8 cellular contexts compared by ENCODE assay signal in genomic region chr10:87862644-87863101, GRCh38. TPM values are rescaled to one million over a fixed set of nuclear protein-coding genes. Genes with fewer than 3 reads are reported as not detected.
DNase-seq lines count a peak whose midpoint lies in the region; ATAC-seq and TF ChIP-seq lines count a peak whose summit lies in the region.

No MANE protein-coding gene starts in this region.

- H3K27ac Mint-ChIP-seq in Caco-2 (ENCODE audit: unreplicated experiment) = peak overlapping the region; percentile 93

- peak; percentile 5 for ATAC-seq in GM19328 (IDR thresholded peaks at IDR 0.05; ENCODE audit: unreplicated experiment)
- peak; percentile 14 for ATAC-seq in HG03439 (IDR thresholded peaks at IDR 0.05; ENCODE audit: unreplicated experiment)

- DNase-seq in Caco-2 = no peak
- no peak for DNase-seq in epithelial cell of prostate (ENCODE audit: low read depth, low spot score)
- no peak for DNase-seq in DMS79 treated with DMSO at 0.1 percent for 48 hours (lab: John Stamatoyannopoulos, UW)
- DNase-seq in GM19238 (ENCODE audit: insufficient read length, low spot score) = no peak

- no peaks in the 10 kb centered on the region for H3K36me3 ChIP-seq in Caco-2 (ENCODE audit: control insufficient read depth, insufficient read depth, low read length)
- H3K36me3 ChIP-seq in neutrophil = no peaks in the 10 kb centered on the region

- POLR2A ChIA-PET in Caco-2 (lab: Charles Lee) = interaction anchor here (0.5 to 2.9 kb wide), 8 partner anchors 21 to 1704 kb away, joined by 3 to 15 read pairs (median 4); partner anchors contain the start of gene ATAD1

- BruUV-seq in Caco-2 (replicated peaks; lab: Mats Ljungman, UMichigan) = no TSS peak

- H3K27ac ChIP-seq in VCaP (peak overlapping the region; percentile 98), epithelial cell of prostate (peak overlapping the region; percentile 96), neutrophil (peak overlapping the region; percentile 98)

- H3K36me3 Mint-ChIP-seq in Caco-2 (ENCODE audit: insufficient read depth, unreplicated experiment) = peaks cover 32% of the 10 kb centered on the region

- H3K27me3 Mint-ChIP-seq in Caco-2 (ENCODE audit: insufficient read depth, unreplicated experiment) = no peaks in the 10 kb centered on the region

- no peaks in the 10 kb centered on the region for H3K9me3 ChIP-seq in Caco-2
- no peaks in the 10 kb centered on the region for H3K9me3 ChIP-seq in neutrophil

- H3K4me1 ChIP-seq in Caco-2 = peaks cover 11% of the 10 kb centered on the region; the same call in 1 of the 2 replicates
- H3K4me1 ChIP-seq in neutrophil (ENCODE audit: control insufficient read depth in 1 of 2, insufficient read depth in 1 of 2, low read depth in 1 of 2, low read length in 1 of 2) = peaks cover 19 to 24% of the 10 kb centered on the region in 2 experiments

- H3K4me3 Mint-ChIP-seq in Caco-2 (ENCODE audit: unreplicated experiment) = peak overlapping the region; percentile 97

- CTCF ChIA-PET in Caco-2 (lab: Charles Lee) = interaction anchor here (0.6 to 2.4 kb wide), 8 partner anchors 12 to 527 kb away, joined by 3 to 13 read pairs (median 4); partner anchors contain the start of gene ATAD1

- TF ChIP-seq CTCF in Caco-2 (IDR thresholded peaks at IDR 0.05; ENCODE audit: insufficient read depth in 1 of 2, low read depth in 1 of 2, low read length in 1 of 2, severe bottlenecking in 1 of 2, unreplicated experiment in 1 of 2) (no peak), VCaP (conservative IDR thresholded peaks at IDR 0.05) (no peak), neutrophil (IDR thresholded peaks at IDR 0.05) (no peak)

- H3K27me3 ChIP-seq in Caco-2 (replicated peaks; ENCODE audit: control insufficient read depth, insufficient read depth, low read length) (no peaks in the 10 kb centered on the region), neutrophil (no peaks in the 10 kb centered on the region)

- intact Hi-C loops in Caco-2 (cut with micrococcal nuclease; ENCODE audit: unreplicated experiment) = loop anchor here (2.0 to 5.0 kb wide), 4 partner anchors 20 to 365 kb away; partner anchors contain the start of gene ATAD1

- no peaks in the 10 kb centered on the region for H3K9me3 Mint-ChIP-seq in Caco-2 (ENCODE audit: unreplicated experiment)

- H3K4me1 Mint-ChIP-seq in Caco-2 (ENCODE audit: low read depth, unreplicated experiment) = peaks cover 29% of the 10 kb centered on the region

- H3K4me3 ChIP-seq in Caco-2 (ENCODE audit: low read depth, low read length) = peak overlapping the region; percentile 69
- H3K4me3 ChIP-seq in neutrophil (ENCODE audit: low read depth in 1 of 2, low read length in 1 of 2) = peak overlapping the region; percentile 92 to 96

RNA-seq across cellular contexts. Expression of gene KLLN, which starts 0.7 kb away (rescaled TPM):
- 1.0 and 1.2 TPM in 2 replicates for total RNA-seq in Caco-2 (2022)

RNA-seq across cellular contexts. Expression of gene PTEN, which starts 0.8 kb away (rescaled TPM):
- total RNA-seq in Caco-2 (2022) = 56.3 and 57.1 TPM in 2 replicates

RNA-seq across cellular contexts. Expression of gene ATAD1, which starts 44.6 kb away (rescaled TPM):
- total RNA-seq in Caco-2 (2022) = 48.8 and 51.6 TPM in 2 replicates
